19 cellular contexts compared by ENCODE assay signal in the genomic region with DNA sequence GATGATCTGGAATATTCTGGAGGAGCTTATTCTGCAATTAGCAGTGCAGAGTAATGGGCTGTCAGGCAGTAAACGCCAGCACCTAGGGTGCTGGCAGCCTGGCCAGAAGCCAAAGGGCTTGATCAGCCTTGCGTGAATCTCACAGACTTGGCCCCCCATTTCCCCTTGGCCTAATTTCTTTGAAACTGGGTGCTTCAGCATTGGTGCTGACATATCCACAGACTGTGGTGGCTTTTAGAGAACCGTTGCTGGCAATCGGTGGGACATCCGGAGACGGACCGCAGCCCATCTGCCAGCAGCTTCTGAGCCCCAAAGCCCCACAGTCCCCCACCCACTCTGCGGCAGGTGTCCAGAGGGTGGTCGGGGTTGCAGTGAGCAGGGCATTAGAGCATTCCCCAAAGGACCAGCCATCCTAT.
DNase-seq lines count a peak whose midpoint lies in the region; TF ChIP-seq lines count a peak whose summit lies in the region.
"Had no signal": no experiment of that assay in that cellular context is flagged by ENCODE, and none has a peak within 500 bp of the region (broad histone marks: within the 10 kb centered on the region; RNA-seq: fewer than 3 reads in every experiment).

No MANE protein-coding gene starts in this region.

- no peak overlapping the region for H3K23ac ChIP-seq in neuronal stem cell (ENCODE audit: low read depth, low read length, poor library complexity)
- H3K23ac ChIP-seq in trophoblast cell (ENCODE audit: low read length), result no peak overlapping the region

- H3K4me1 ChIP-seq in neuronal stem cell (ENCODE audit: control insufficient read depth in 2 of 2, insufficient read depth in 1 of 2, low read depth in 1 of 2, low read length in 2 of 2) (peaks cover 13 to 31% of the 10 kb centered on the region in 2 donors), trophoblast cell (ENCODE audit: control insufficient read depth in 1 of 2, insufficient read depth in 2 of 2, low read length in 2 of 2) (peaks cover 15 to 17% of the 10 kb centered on the region in 2 experiments)
- H3K4me1 ChIP-seq: right lobe of liver had no signal

- H3K9me3 ChIP-seq in neuronal stem cell (replicated peaks in 1 of 2; ENCODE audit: control insufficient read depth in 2 of 2, insufficient read depth in 1 of 2, low read depth in 1 of 2, low read length in 2 of 2) (peaks cover 5 to 6% of the 10 kb centered on the region in 2 donors), trophoblast cell (ENCODE audit: insufficient read depth, low read depth, low read length) (peaks cover 6% of the 10 kb centered on the region)
- H3K9me3 ChIP-seq: heart left ventricle, right lobe of liver had no signal

- H2AFZ ChIP-seq in neuronal stem cell (ENCODE audit: low read length) (no peak overlapping the region), trophoblast cell (ENCODE audit: insufficient read depth, low read length, poor library complexity) (no peak overlapping the region)
- H2AFZ ChIP-seq: neural progenitor cell had no signal

- H3K4ac ChIP-seq in neuronal stem cell (ENCODE audit: low read length) (no peak overlapping the region), trophoblast cell (ENCODE audit: low read depth, low read length) (no peak overlapping the region)

- no CpG with 5 or more reads among the region's 9 CpGs for WGBS in neuronal stem cell (ENCODE audit: extremely low coverage in 2 of 2, insufficient read length in 2 of 2, insufficient replicate concordance in 1 of 2), 2 donors
- no CpG with 5 or more reads among the region's 9 CpGs for WGBS in trophoblast cell (ENCODE audit: extremely low coverage, insufficient coverage, insufficient read length)

- no peak overlapping the region for H4K12ac ChIP-seq in trophoblast cell (ENCODE audit: low read depth, low read length)

- H4K91ac ChIP-seq in neuronal stem cell (ENCODE audit: low read depth, low read length, poor library complexity), result no peak overlapping the region
- H4K91ac ChIP-seq in trophoblast cell (ENCODE audit: low read depth, low read length), result no peak overlapping the region

- TF ChIP-seq CTCF in LNCaP clone FGC (IDR thresholded peaks at IDR 0.05; ENCODE audit: control insufficient read depth, extremely low read depth, insufficient read depth), result no peak

- no peak overlapping the region for H2BK120ac ChIP-seq in neuronal stem cell (ENCODE audit: low read depth, low read length)
- no peak overlapping the region for H2BK120ac ChIP-seq in trophoblast cell (ENCODE audit: insufficient read depth, low read length, poor library complexity)

- H2AK5ac ChIP-seq in neuronal stem cell (ENCODE audit: low read depth, low read length) (peak overlapping the region; percentile 92), trophoblast cell (ENCODE audit: low read length) (no peak overlapping the region)

- H3K4me3 ChIP-seq in LNCaP clone FGC (ENCODE audit: low read depth, low read length) (peak overlapping the region; percentile 23; the same call in 1 of the 2 replicates), neuronal stem cell (ENCODE audit: low read length in 2 of 2) (no peak overlapping the region), trophoblast cell (ENCODE audit: low read depth, low read length) (no peak overlapping the region)
- H3K4me3 ChIP-seq: heart left ventricle, neural progenitor cell, right lobe of liver, SK-N-MC had no signal

- H3K79me1 ChIP-seq in neuronal stem cell (ENCODE audit: low read depth, low read length) (no peaks in the 10 kb centered on the region), trophoblast cell (ENCODE audit: low read length) (no peaks in the 10 kb centered on the region)

- H3K27me3 ChIP-seq in neuronal stem cell (ENCODE audit: control insufficient read depth in 3 of 3, insufficient read depth in 3 of 3, low read depth in 1 of 3, low read length in 3 of 3) (no peaks in the 10 kb centered on the region), trophoblast cell (ENCODE audit: insufficient read depth, low read length) (no peaks in the 10 kb centered on the region)
- H3K27me3 ChIP-seq: brain microvascular endothelial cell, heart left ventricle, neural progenitor cell, right lobe of liver had no signal

- DNase-seq in Ammon's horn (ENCODE audit: low spot score), result peak; percentile 20
- no peak for DNase-seq in LNCaP clone FGC (ENCODE audit: low read depth)
- no peak for DNase-seq in neuronal stem cell (ENCODE audit: low spot score)
- no peak for DNase-seq in stimulated activated CD4-positive, alpha-beta T cell treated with anti-CD3 and anti-CD28 coated beads, Interleukin-4, amount 100 ng/mL, for 24 hours
- DNase-seq in trophoblast cell, result no peak
- DNase-seq in stimulated activated CD4-positive, alpha-beta T cell treated with anti-CD3 and anti-CD28 coated beads, Interleukin-15, amount 100 ng/mL, for 24 hours, result no peak
- DNase-seq in occipital lobe (lab: John Stamatoyannopoulos, UW), result no peak
- DNase-seq: activated CD4-positive, alpha-beta T cell treated with anti-CD3 and anti-CD28 coated beads for 48 hours; activated naive CD4-positive, alpha-beta T cell treated with anti-CD3 and anti-CD28 coated beads, Interleukin-2, amount 50 U/mL, for 16 hours; brain microvascular endothelial cell; GDM1; NCI-H1436; NCI-H526; right lobe of liver; stimulated activated CD4-positive, alpha-beta T cell treated with anti-CD3 and anti-CD28 coated beads, Interleukin-2, amount 100 ng/mL, for 24 hours had no signal

- H3K14ac ChIP-seq in neuronal stem cell (ENCODE audit: low read length), result no peak overlapping the region
- H3K14ac ChIP-seq in trophoblast cell (ENCODE audit: low read length), result no peak overlapping the region

- H3K27ac ChIP-seq in cingulate gyrus (ENCODE audit: low read depth, low read length), result peak overlapping the region; percentile 95
- no peak overlapping the region for H3K27ac ChIP-seq in neuronal stem cell (replicated peaks; ENCODE audit: low read length)
- H3K27ac ChIP-seq in trophoblast cell (ENCODE audit: low read depth, low read length), result no peak overlapping the region
- H3K27ac ChIP-seq: brain microvascular endothelial cell, neural progenitor cell, right lobe of liver, SK-N-MC had no signal

- H2BK5ac ChIP-seq in neuronal stem cell (ENCODE audit: low read length) (no peak overlapping the region), trophoblast cell (ENCODE audit: low read depth, low read length, poor library complexity) (no peak overlapping the region)

- H3K79me2 ChIP-seq in trophoblast cell (ENCODE audit: control insufficient read depth, insufficient read depth, low read length, poor library complexity), result no peaks in the 10 kb centered on the region

- no peak overlapping the region for H2BK12ac ChIP-seq in neuronal stem cell (ENCODE audit: low read length)
- H2BK12ac ChIP-seq in trophoblast cell (ENCODE audit: low read length), result no peak overlapping the region

- peak overlapping the region; percentile 82 for H2BK15ac ChIP-seq in neuronal stem cell (ENCODE audit: low read length)

- H3K36me3 ChIP-seq in neuronal stem cell (replicated peaks in 1 of 2; ENCODE audit: control insufficient read depth in 2 of 2, insufficient read depth in 2 of 2, low read length in 2 of 2) (peaks cover 0 to 3% of the 10 kb centered on the region in 2 donors), trophoblast cell (ENCODE audit: control insufficient read depth in 1 of 2, insufficient read depth in 2 of 2, low read length in 2 of 2) (peaks cover 2 to 4% of the 10 kb centered on the region in 2 experiments)
- H3K36me3 ChIP-seq: brain microvascular endothelial cell, heart left ventricle, neural progenitor cell, right lobe of liver had no signal

- no peak overlapping the region for H4K8ac ChIP-seq in neuronal stem cell (ENCODE audit: low read depth, low read length)
- H4K8ac ChIP-seq in trophoblast cell (ENCODE audit: low read depth, low read length), result no peak overlapping the region

- H3K9ac ChIP-seq in neuronal stem cell (ENCODE audit: low read depth, low read length, poor library complexity) (no peak overlapping the region), trophoblast cell (ENCODE audit: low read length) (no peak overlapping the region)
- H3K9ac ChIP-seq: neural progenitor cell had no signal

- H3K18ac ChIP-seq in neuronal stem cell (ENCODE audit: low read length), result no peak overlapping the region
- no peak overlapping the region for H3K18ac ChIP-seq in trophoblast cell (ENCODE audit: low read length)

- H3K4me2 ChIP-seq in neuronal stem cell (ENCODE audit: insufficient read depth, low read length, poor library complexity, severe bottlenecking), result no peak overlapping the region
- H3K4me2 ChIP-seq in trophoblast cell (ENCODE audit: low read length), result no peak overlapping the region
- H3K4me2 ChIP-seq: neural progenitor cell had no signal
